ENCODE assay signal across 12 cellular contexts in the genomic region with DNA sequence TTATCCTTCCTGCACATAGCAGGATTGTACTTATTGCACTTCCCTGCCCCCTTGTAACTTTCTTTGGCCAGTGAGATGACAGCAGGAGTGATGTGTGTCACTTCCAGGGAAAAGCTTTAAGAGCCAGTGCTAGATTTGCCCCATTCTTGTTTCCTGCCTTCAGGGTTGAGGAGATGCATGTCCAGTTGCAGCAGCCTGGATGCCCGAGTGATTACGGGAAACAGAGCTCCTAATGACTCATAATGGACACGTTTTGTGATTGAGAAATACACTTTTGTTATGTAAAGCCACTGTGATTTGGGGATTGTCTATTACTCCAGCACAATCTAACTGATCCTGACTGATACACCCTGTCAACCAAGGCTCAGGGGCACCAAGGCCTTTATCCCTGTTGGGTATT. TPM values are rescaled to one million over a fixed set of nuclear protein-coding genes. Genes with fewer than 3 reads are reported as not detected.
DNase-seq lines count a peak whose midpoint lies in the region; ATAC-seq, FAIRE-seq and TF ChIP-seq lines count a peak whose summit lies in the region.
"Had no signal": no experiment of that assay in that cellular context is flagged by ENCODE, and none has a peak within 500 bp of the region (broad histone marks: within the 10 kb centered on the region; RNA-seq: fewer than 3 reads in every experiment).

No MANE protein-coding gene starts in this region.

- H3K36me3 ChIP-seq in CD4-positive, alpha-beta memory T cell (ENCODE audit: insufficient read depth, low read length), result no peaks in the 10 kb centered on the region
- H3K36me3 ChIP-seq in kidney epithelial cell (ENCODE audit: control insufficient read depth, insufficient read depth, low read length), result no peaks in the 10 kb centered on the region

- POLR2A ChIA-PET in CD4-positive, alpha-beta memory T cell (lab: Charles Lee; ENCODE audit: partially characterized antibody), result interaction anchor here (0.6 to 1.5 kb wide), 7 partner anchors 8 to 199 kb away, joined by 3 to 5 read pairs (median 4); a partner anchor contains a TSS

- ATAC-seq in GM18502 (IDR thresholded peaks at IDR 0.05; ENCODE audit: poor library complexity, unreplicated experiment), result no peak
- ATAC-seq: psoas muscle had no signal

- H3K9me3 ChIP-seq in CD4-positive, alpha-beta memory T cell (ENCODE audit: control insufficient read depth in 1 of 2, low read length in 2 of 2), result no peaks in the 10 kb centered on the region
- H3K9me3 ChIP-seq: psoas muscle, testis had no signal

- peaks cover 39 to 75% (median 55%) of the 10 kb centered on the region in 4 donors for H3K4me1 Mint-ChIP-seq in CD4-positive, alpha-beta memory T cell
- H3K4me1 Mint-ChIP-seq in activated naive CD8-positive, alpha-beta T cell treated with anti-CD3 and anti-CD28 coated beads for 36 hours, result peaks cover 71% of the 10 kb centered on the region

- intact Hi-C loops in CD4-positive, alpha-beta memory T cell (cut with micrococcal nuclease), result loop anchor here (1.0 to 10.0 kb wide), 2 partner anchors 8 to 745 kb away; a partner anchor contains a TSS

- H3K36me3 Mint-ChIP-seq in CD4-positive, alpha-beta memory T cell, result no peaks in the 10 kb centered on the region
- peaks cover 10% of the 10 kb centered on the region for H3K36me3 Mint-ChIP-seq in activated naive CD8-positive, alpha-beta T cell treated with anti-CD3 and anti-CD28 coated beads for 36 hours

- peak overlapping the region in 1 of 2 donors; percentile 3 for H3K4me3 ChIP-seq in CD4-positive, alpha-beta memory T cell (ENCODE audit: low read length in 2 of 2)
- no peak overlapping the region for H3K4me3 ChIP-seq in kidney epithelial cell (ENCODE audit: low read depth, low read length)
- H3K4me3 ChIP-seq: psoas muscle, testis had no signal

- peaks cover 50% of the 10 kb centered on the region for H3K4me1 ChIP-seq in CD4-positive, alpha-beta memory T cell (ENCODE audit: insufficient read depth, low read length)

- H3K27me3 ChIP-seq in CD4-positive, alpha-beta memory T cell (ENCODE audit: insufficient read depth, low read length), result no peaks in the 10 kb centered on the region
- no peaks in the 10 kb centered on the region for H3K27me3 ChIP-seq in kidney epithelial cell (ENCODE audit: control insufficient read depth, insufficient read depth, low read length)
- H3K27me3 ChIP-seq: testis had no signal

- H3K27me3 Mint-ChIP-seq in CD4-positive, alpha-beta memory T cell, result no peaks in the 10 kb centered on the region
- no peaks in the 10 kb centered on the region for H3K27me3 Mint-ChIP-seq in activated naive CD8-positive, alpha-beta T cell treated with anti-CD3 and anti-CD28 coated beads for 36 hours

- H3K27ac ChIP-seq in CD4-positive, alpha-beta memory T cell (ENCODE audit: low read depth, low read length), result peak overlapping the region; percentile 36
- H3K27ac ChIP-seq: psoas muscle, testis had no signal

- no peak for DNase-seq in CD4-positive, alpha-beta memory T cell
- peak; percentile 23 for DNase-seq in HT-29 (ENCODE audit: low spot score)
- no peak for DNase-seq in activated naive CD8-positive, alpha-beta T cell treated with anti-CD3 and anti-CD28 coated beads for 36 hours
- peak; percentile 70 for DNase-seq in kidney epithelial cell (ENCODE audit: low read depth)
- no peak for DNase-seq in COLO829 (ENCODE audit: low spot score)
- DNase-seq in NCI-H2081 treated with DMSO at 0.1 percent for 48 hours (lab: John Stamatoyannopoulos, UW), result no peak
- no peak for DNase-seq in frontal cortex (ENCODE audit: low spot score in 2 of 2)
- DNase-seq: activated B cell treated with CpG ODN at 0.5 μM for 24 hours, glutamatergic neuron, testis had no signal

- TF ChIP-seq CTCF in kidney epithelial cell (IDR thresholded peaks at IDR 0.05; ENCODE audit: insufficient read depth, low read length, poor library complexity, severe bottlenecking), result no peak

- peak overlapping the region; percentile 21 to 86 (median 68) for H3K4me3 Mint-ChIP-seq in CD4-positive, alpha-beta memory T cell
- H3K4me3 Mint-ChIP-seq in activated naive CD8-positive, alpha-beta T cell treated with anti-CD3 and anti-CD28 coated beads for 36 hours, result peak overlapping the region; percentile 79
- H3K4me3 Mint-ChIP-seq: activated B cell treated with CpG ODN at 0.5 μM for 24 hours had no signal

- no peaks in the 10 kb centered on the region for H3K9me3 Mint-ChIP-seq in CD4-positive, alpha-beta memory T cell
- no peaks in the 10 kb centered on the region for H3K9me3 Mint-ChIP-seq in activated naive CD8-positive, alpha-beta T cell treated with anti-CD3 and anti-CD28 coated beads for 36 hours
- H3K9me3 Mint-ChIP-seq: activated B cell treated with CpG ODN at 0.5 μM for 24 hours had no signal

- no peak for FAIRE-seq in frontal cortex (lab: Jason Lieb, UNC)

- CTCF ChIA-PET in CD4-positive, alpha-beta memory T cell (lab: Charles Lee; ENCODE audit: partially characterized antibody), result interaction anchor here (1.3 to 1.7 kb wide), 2 partner anchors 9 to 69 kb away, joined by 4 to 9 read pairs; no protein-coding TSS in a partner anchor

- peak overlapping the region; percentile 38 to 96 (median 89) for H3K27ac Mint-ChIP-seq in CD4-positive, alpha-beta memory T cell
- H3K27ac Mint-ChIP-seq in activated naive CD8-positive, alpha-beta T cell treated with anti-CD3 and anti-CD28 coated beads for 36 hours, result peak overlapping the region; percentile 86
- H3K27ac Mint-ChIP-seq: activated B cell treated with CpG ODN at 0.5 μM for 24 hours had no signal

RNA-seq across cellular contexts. Expression of a gene that starts 5.0 kb away (rescaled TPM):
- total RNA-seq in CD4-positive, alpha-beta memory T cell, result 10 to 100 TPM; 18.2 to 19.4 TPM
- under 1 TPM; 0.03 to 0.57 TPM for polyA plus RNA-seq in CD4-positive, alpha-beta memory T cell
- 11.7 and 13.3 TPM in 2 replicates for total RNA-seq in HT-29 (2014; rRNA removed; shearing (Covaris generic))
- total RNA-seq in activated naive CD8-positive, alpha-beta T cell treated with anti-CD3 and anti-CD28 coated beads for 36 hours, result 10 to 100 TPM; 14.8 TPM
- total RNA-seq in kidney epithelial cell (11.0 and 13.7 TPM in 2 replicates), frontal cortex (15.9 TPM)

RNA-seq across cellular contexts. Expression of a gene that starts 53.0 kb away (rescaled TPM):
- 10 to 100 TPM; 52.2 to 55.5 TPM for total RNA-seq in CD4-positive, alpha-beta memory T cell
- 100 to 1,000 TPM; 185 to 199 TPM for polyA plus RNA-seq in CD4-positive, alpha-beta memory T cell
- total RNA-seq in HT-29 (2014; rRNA removed; shearing (Covaris generic)), result 47.5 and 58.6 TPM in 2 replicates
- 10 to 100 TPM; 96.8 to 97.1 TPM for total RNA-seq in activated naive CD8-positive, alpha-beta T cell treated with anti-CD3 and anti-CD28 coated beads for 36 hours
- total RNA-seq in kidney epithelial cell, result 66.8 and 71.3 TPM in 2 replicates
- total RNA-seq in frontal cortex, result 51.0 TPM

Comparison
In these comparisons a context has a peak if more than half of its experiments do, and no peak if none do; other contexts are left out.
1. DNase-seq: peak in HT-29 (single experiment) and kidney epithelial cell (single experiment); none in CD4-positive, alpha-beta memory T cell (0 of 5), activated naive CD8-positive, alpha-beta T cell treated with anti-CD3 and anti-CD28 coated beads for 36 hours (single experiment), COLO829 (single experiment), NCI-H2081 treated with DMSO at 0.1 percent for 48 hours (single experiment) and frontal cortex (0 of 2).